Comparison of ENCODE assay signal across 10 cellular contexts in the genomic region with DNA sequence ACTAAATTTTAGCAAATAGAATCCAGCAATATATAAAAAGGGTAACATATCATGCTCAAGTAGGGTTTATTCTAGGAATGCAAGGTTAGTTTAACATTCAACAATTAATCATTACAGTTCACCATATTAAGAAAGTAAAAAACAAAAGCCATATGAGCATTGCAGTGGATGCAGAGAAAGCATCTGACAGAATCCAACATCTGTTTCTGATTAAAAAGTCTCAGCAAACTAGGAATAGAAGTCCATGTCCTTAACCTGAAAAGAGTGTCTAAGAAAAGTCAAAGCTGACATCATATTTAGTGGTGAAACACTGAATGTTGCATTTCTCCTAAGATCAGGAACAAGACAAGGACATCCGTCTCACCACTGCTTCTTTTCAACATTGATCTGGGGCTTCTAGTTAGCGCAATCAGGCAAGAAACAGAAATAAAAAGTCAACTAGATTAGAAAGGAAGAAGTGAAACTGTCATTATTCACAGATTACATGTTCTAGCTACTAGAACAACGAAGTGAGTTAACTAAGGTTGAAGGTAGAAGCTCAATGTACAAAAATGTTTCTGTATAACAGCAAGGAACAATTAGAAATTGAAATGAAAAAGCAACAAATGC. TPM values are rescaled to one million over a fixed set of nuclear protein-coding genes. Genes with fewer than 3 reads are reported as not detected.
A peak's percentile ranks its signal among the peaks of the same experiment; 100 is the strongest.
DNase-seq lines count a peak whose midpoint lies in the region; ATAC-seq and TF ChIP-seq lines count a peak whose summit lies in the region.
"Had no signal": no experiment of that assay in that cellular context is flagged by ENCODE, and none has a peak within 500 bp of the region (broad histone marks: within the 10 kb centered on the region; RNA-seq: fewer than 3 reads in every experiment).

No MANE protein-coding gene starts in this region.

- CTCF ChIA-PET in PC-3 (lab: Charles Lee) = no interaction called here

- DNase-seq in MM.1S (peak; percentile 9), PC-3 (no peak), NCI-H1930 (lab: John Stamatoyannopoulos, UW) (no peak)
- DNase-seq: DMS53, NCI-H774, substantia nigra had no signal

- H3K27ac ChIP-seq in MM.1S (ENCODE audit: low read length) (peak overlapping the region; percentile 26; the same call in 1 of the 2 replicates), neutrophil (peak overlapping the region; percentile 35), PC-3 (ENCODE audit: low read length) (no peak overlapping the region)

- POLR2A ChIA-PET in PC-3 (lab: Charles Lee; ENCODE audit: unreplicated experiment) = no interaction called here

- no peaks in the 10 kb centered on the region for H3K9me2 ChIP-seq in MM.1S (replicated peaks; ENCODE audit: insufficient read depth, low read length)
- H3K9me2 ChIP-seq in PC-3 (replicated peaks; ENCODE audit: low read length) = no peaks in the 10 kb centered on the region

- BruUV-seq in PC-3 (replicated peaks; lab: Mats Ljungman, UMichigan) = no TSS peak

- H3K4me2 ChIP-seq in MM.1S (ENCODE audit: low read depth, low read length) (0 out of 2 replicates have a peak overlapping the region, but pooled peaks have one; percentile 7), PC-3 (ENCODE audit: low read length) (no peak overlapping the region)

- H3K27me3 ChIP-seq in MM.1S (replicated peaks; ENCODE audit: insufficient read depth, low read length) = no peaks in the 10 kb centered on the region
- H3K27me3 ChIP-seq in neutrophil = no peaks in the 10 kb centered on the region
- no peaks in the 10 kb centered on the region for H3K27me3 ChIP-seq in PC-3 (ENCODE audit: low read length)

- H3F3A ChIP-seq in MM.1S (ENCODE audit: insufficient read depth, low read length) (peaks cover 18% of the 10 kb centered on the region), PC-3 (ENCODE audit: low read length, unreplicated experiment) (no peaks in the 10 kb centered on the region)

- H3K4me3 ChIP-seq in MM.1S (ENCODE audit: low read length) (no peak overlapping the region), neutrophil (ENCODE audit: low read depth in 1 of 2, low read length in 1 of 2) (no peak overlapping the region), PC-3 (ENCODE audit: low read length) (no peak overlapping the region)

- peaks cover 21% of the 10 kb centered on the region for H3K79me2 ChIP-seq in MM.1S (ENCODE audit: low read length)
- no peaks in the 10 kb centered on the region for H3K79me2 ChIP-seq in PC-3 (ENCODE audit: low read length)

- ATAC-seq in GM19025 (IDR thresholded peaks at IDR 0.05; ENCODE audit: low read depth, unreplicated experiment) (peak; percentile 66), HG02759 (IDR thresholded peaks at IDR 0.05; ENCODE audit: unreplicated experiment) (peak; percentile 64), GM19023 (IDR thresholded peaks at IDR 0.05; ENCODE audit: unreplicated experiment) (no peak), PC-3 (no peak)

- H2AFZ ChIP-seq in MM.1S (ENCODE audit: low read length) (no peak overlapping the region), PC-3 (ENCODE audit: low read length) (no peak overlapping the region)

- TF ChIP-seq CTCF in MM.1S (IDR thresholded peaks at IDR 0.05; ENCODE audit: low read length) (no peak), neutrophil (IDR thresholded peaks at IDR 0.05) (no peak), PC-3 (conservative IDR thresholded peaks at IDR 0.05; ENCODE audit: low read depth, low read length) (no peak)

- H3K4me1 ChIP-seq in MM.1S (ENCODE audit: low read length) (peaks cover 35% of the 10 kb centered on the region), neutrophil (ENCODE audit: control insufficient read depth in 1 of 2, insufficient read depth in 1 of 2, low read depth in 1 of 2, low read length in 1 of 2) (peaks cover 4 to 33% of the 10 kb centered on the region in 2 experiments), PC-3 (ENCODE audit: insufficient read depth, low read length) (no peaks in the 10 kb centered on the region)

- H3K36me3 ChIP-seq in MM.1S (replicated peaks; ENCODE audit: insufficient read depth, low read length) (peaks cover 20% of the 10 kb centered on the region), neutrophil (no peaks in the 10 kb centered on the region), PC-3 (ENCODE audit: low read depth, low read length) (peaks cover 26% of the 10 kb centered on the region)

- H3K9ac ChIP-seq in MM.1S (ENCODE audit: low read length) (no peak overlapping the region), PC-3 (ENCODE audit: low read length) (no peak overlapping the region)

- no peaks in the 10 kb centered on the region for H4K20me1 ChIP-seq in MM.1S (ENCODE audit: insufficient read depth, low read length)
- no peaks in the 10 kb centered on the region for H4K20me1 ChIP-seq in PC-3 (ENCODE audit: low read length)

- H3K9me3 ChIP-seq in MM.1S (replicated peaks; ENCODE audit: insufficient read depth, low read length) (no peaks in the 10 kb centered on the region), neutrophil (no peaks in the 10 kb centered on the region), PC-3 (ENCODE audit: low read length) (no peaks in the 10 kb centered on the region)

- intact Hi-C loops in PC-3 (cut with micrococcal nuclease) = no loop called here

RNA-seq across cellular contexts. Expression of a gene that starts 49.3 kb away (rescaled TPM):
- 16.7 and 23.0 TPM in 2 replicates for total RNA-seq in PC-3 (2014; rRNA removed)

Comparison
In these comparisons a context has a peak if more than half of its experiments do, and no peak if none do; other contexts are left out.
1. ATAC-seq: peak in GM19025 (single experiment) and HG02759 (single experiment); none in GM19023 (single experiment) and PC-3 (single experiment).